Comparison of ENCODE assay signal across 21 cellular contexts in genomic region chr10:33773895-33774480, GRCh38.
A peak's percentile ranks its signal among the peaks of the same experiment; 100 is the strongest.
DNase-seq lines count a peak whose midpoint lies in the region; ATAC-seq, FAIRE-seq and TF ChIP-seq lines count a peak whose summit lies in the region.
"Had no signal": no experiment of that assay in that cellular context is flagged by ENCODE, and none has a peak within 500 bp of the region (broad histone marks: within the 10 kb centered on the region; RNA-seq: fewer than 3 reads in every experiment).

No MANE protein-coding gene starts in this region.

- TF ChIP-seq CTCF in K562 (IDR thresholded peaks at IDR 0.05 in 2 of 3, conservative IDR thresholded peaks at IDR 0.05 in 1 of 3; ENCODE audit: insufficient read depth in 2 of 3, low read depth in 1 of 3, low read length in 3 of 3) (no peak), neural cell (IDR thresholded peaks at IDR 0.05; ENCODE audit: poor library complexity, severe bottlenecking) (no peak)

- no peaks in the 10 kb centered on the region for H3K9me1 ChIP-seq in K562 (ENCODE audit: control insufficient read depth, insufficient read depth, low read length)

- H3K27me3 ChIP-seq in K562 (ENCODE audit: control insufficient read depth in 2 of 2, insufficient read depth in 2 of 2, low read length in 2 of 2) (peaks cover 0 to 9% of the 10 kb centered on the region in 2 experiments; a peak in 1 of 5 replicates), neural cell (ENCODE audit: insufficient read depth, low read depth, low read length) (no peaks in the 10 kb centered on the region)

- CTCF ChIA-PET in K562 (lab: Yijun Ruan, JAX; ENCODE audit: low intra/inter-chr PET ratio) = no interaction called here

- peak overlapping the region; percentile 43; the same call in 1 of the 2 replicates for H3K4me2 ChIP-seq in K562 (ENCODE audit: insufficient read depth, low read length)
- no peak overlapping the region for H3K4me2 ChIP-seq in neural cell (ENCODE audit: low read length)

- H4K20me1 ChIP-seq in K562 (replicated peaks; ENCODE audit: control insufficient read depth, insufficient read depth, low read length) (no peaks in the 10 kb centered on the region), neural cell (ENCODE audit: insufficient read depth) (no peaks in the 10 kb centered on the region)

- no peak overlapping the region for H3K27ac ChIP-seq in K562 (ENCODE audit: extremely low read depth, low read depth, low read length)
- peak overlapping the region; percentile 76 for H3K27ac ChIP-seq in neural cell (ENCODE audit: low read length)
- H3K27ac ChIP-seq: 22Rv1, C4-2B had no signal

- POLR2A ChIA-PET in K562 (lab: Yijun Ruan, JAX) = no interaction called here

- ATAC-seq in K562 = peak; percentile 87
- ATAC-seq: HepG2, PC-3 had no signal

- no peak for TF ChIP-seq POLR2A in K562 (conservative IDR thresholded peaks at IDR 0.05)

- TF ChIP-seq EP300 in K562 (IDR thresholded peaks at IDR 0.05; ENCODE audit: low read length) (no peak), neural cell (conservative IDR thresholded peaks at IDR 0.05; ENCODE audit: poor library complexity, severe bottlenecking) (no peak)

- intact Hi-C loops in K562 (cut with micrococcal nuclease) = no loop called here

- peaks cover 8% of the 10 kb centered on the region for H3F3A ChIP-seq in neural cell (ENCODE audit: insufficient read depth, low read length, poor library complexity, severe bottlenecking)

- H3K36me3 ChIP-seq in K562 (ENCODE audit: control insufficient read depth, insufficient read depth, low read length) (no peaks in the 10 kb centered on the region), neural cell (ENCODE audit: insufficient read depth, low read length) (no peaks in the 10 kb centered on the region)
- H3K36me3 ChIP-seq: HAP-1 had no signal

- BruUV-seq in K562 (replicated peaks; lab: Mats Ljungman, UMichigan) = no TSS peak

- H3K4me1 ChIP-seq in K562 (replicated peaks in 1 of 2; ENCODE audit: control insufficient read depth in 2 of 2, insufficient read depth in 2 of 2, low read length in 2 of 2) = no peaks in the 10 kb centered on the region; a peak in 1 of 5 replicates

- TF ChIP-seq RAD21 in K562 (CRISPR knock-in tag; conservative IDR thresholded peaks at IDR 0.05 in 1 of 2, IDR thresholded peaks at IDR 0.05 in 1 of 2) (no peak), neural cell (conservative IDR thresholded peaks at IDR 0.05) (no peak)

- no peak overlapping the region for H3K9ac ChIP-seq in K562 (ENCODE audit: insufficient read depth in 1 of 2, low read depth in 2 of 2, low read length in 2 of 2)
- H3K9ac ChIP-seq in neural cell (ENCODE audit: low read length) = no peak overlapping the region

- peak overlapping the region; percentile 80 for H2AFZ ChIP-seq in K562 (ENCODE audit: low read depth, low read length)
- no peak overlapping the region for H2AFZ ChIP-seq in neural cell (ENCODE audit: low read depth, low read length)

- FAIRE-seq in K562 (lab: Jason Lieb, UNC) = no peak
- peak; percentile 82 for FAIRE-seq in urothelium cell line (lab: Jason Lieb, UNC)
- FAIRE-seq: D721Med, HepG2 had no signal

- 14% methylated on average over 21 of the region's 21 CpGs for WGBS in K562 (ENCODE audit: insufficient coverage, low coverage, missing lambda C conversion rate)

- H3K4me3 ChIP-seq in K562 = no peak overlapping the region
- H3K4me3 ChIP-seq in neural cell (ENCODE audit: low read length) = no peak overlapping the region
- H3K4me3 ChIP-seq: HAP-1 had no signal

- H3K79me2 ChIP-seq in K562 (ENCODE audit: control insufficient read depth, insufficient read depth, low read length) = no peaks in the 10 kb centered on the region
- H3K79me2 ChIP-seq in neural cell (replicated peaks; ENCODE audit: insufficient read depth, low read length) = no peaks in the 10 kb centered on the region

- DNase-seq in NCI-H748 (lab: John Stamatoyannopoulos, UW; ENCODE audit: unreplicated experiment) = peak; percentile 18
- no peak for DNase-seq in NCI-H748 treated with DMSO at 0.1 percent for 48 hours (lab: John Stamatoyannopoulos, UW)
- peak; percentile 9 to 22 (median 20) for DNase-seq in K562 (ENCODE audit: extremely low read depth in 1 of 4, low spot score in 3 of 4)
- no peak for DNase-seq in urothelium cell line (ENCODE audit: low spot score)
- no peak for DNase-seq in activated CD4-positive, CD25-positive, alpha-beta regulatory T cell treated with anti-CD3 and anti-CD28 coated beads, Interleukin-2, amount 50 U/mL, for 72 hours
- no peak for DNase-seq in NCI-H2227 treated with DMSO at 0.1 percent for 48 hours (lab: John Stamatoyannopoulos, UW)
- DNase-seq in NK-92 treated with Interleukin-12 subunit alpha and Interleukin-12 subunit beta, amount 100 ng/mL, for 24 hours (lab: John Stamatoyannopoulos, UW) = no peak
- DNase-seq: AML-193, DMS79, KG1, NCI-H1694 treated with DMSO at 0.1 percent for 48 hours, NCI-H510A treated with DMSO at 0.1 percent for 48 hours, PC-3, RPMI8226, SHP77 treated with DMSO at 0.1 percent for 48 hours had no signal

- no peaks in the 10 kb centered on the region for H3K9me2 ChIP-seq in neural cell (ENCODE audit: insufficient read depth, low read length)

- in situ Hi-C loops in K562 (cut with MboI) = no loop called here

- H3K9me3 ChIP-seq in K562 (replicated peaks; ENCODE audit: control insufficient read depth, insufficient read depth, low read depth, low read length) (no peaks in the 10 kb centered on the region), neural cell (ENCODE audit: low read length) (no peaks in the 10 kb centered on the region)
- H3K9me3 ChIP-seq: HAP-1 had no signal

TF ChIP-seq in K562, 482 proteins besides CTCF, POLR2A, EP300 and RAD21 (continues in another document):
- peak; percentile 48 for TF ChIP-seq L3MBTL2 (IDR thresholded peaks at IDR 0.05)
- no peak for TF ChIP-seq PTTG1 (tag; IDR thresholded peaks at IDR 0.05; ENCODE audit: low read depth)
- no peak for TF ChIP-seq SFPQ (IDR thresholded peaks at IDR 0.05; ENCODE audit: low read depth, low read length)
- TF ChIP-seq, protein P1, sequence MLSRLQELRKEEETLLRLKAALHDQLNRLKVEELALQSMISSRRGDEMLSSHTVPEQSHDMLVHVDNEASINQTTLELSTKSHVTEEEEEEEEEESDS (CRISPR knock-in tag; IDR thresholded peaks at IDR 0.05) = no peak
- no peak for TF ChIP-seq SUPT5H (IDR thresholded peaks at IDR 0.05)
- no peak for TF ChIP-seq HMGN3 (IDR thresholded peaks at IDR 0.05; ENCODE audit: borderline replicate concordance, extremely low read depth, insufficient read length, low read depth, low read length)

TF ChIP-seq in neural cell, 6 proteins besides CTCF, POLR2A, EP300 and RAD21:
- TF ChIP-seq TAF1 (IDR thresholded peaks at IDR 0.05; ENCODE audit: low read depth) (no peak), EZH2 (IDR thresholded peaks at IDR 0.05; ENCODE audit: borderline replicate concordance, insufficient read depth, low read length, poor library complexity, severe bottlenecking) (no peak), POLR2AphosphoS5 (IDR thresholded peaks at IDR 0.05) (no peak), MXI1 (conservative IDR thresholded peaks at IDR 0.05; ENCODE audit: poor library complexity, severe bottlenecking) (no peak), SMC3 (conservative IDR thresholded peaks at IDR 0.05; ENCODE audit: poor library complexity) (no peak)
- TF ChIP-seq, protein P2, sequence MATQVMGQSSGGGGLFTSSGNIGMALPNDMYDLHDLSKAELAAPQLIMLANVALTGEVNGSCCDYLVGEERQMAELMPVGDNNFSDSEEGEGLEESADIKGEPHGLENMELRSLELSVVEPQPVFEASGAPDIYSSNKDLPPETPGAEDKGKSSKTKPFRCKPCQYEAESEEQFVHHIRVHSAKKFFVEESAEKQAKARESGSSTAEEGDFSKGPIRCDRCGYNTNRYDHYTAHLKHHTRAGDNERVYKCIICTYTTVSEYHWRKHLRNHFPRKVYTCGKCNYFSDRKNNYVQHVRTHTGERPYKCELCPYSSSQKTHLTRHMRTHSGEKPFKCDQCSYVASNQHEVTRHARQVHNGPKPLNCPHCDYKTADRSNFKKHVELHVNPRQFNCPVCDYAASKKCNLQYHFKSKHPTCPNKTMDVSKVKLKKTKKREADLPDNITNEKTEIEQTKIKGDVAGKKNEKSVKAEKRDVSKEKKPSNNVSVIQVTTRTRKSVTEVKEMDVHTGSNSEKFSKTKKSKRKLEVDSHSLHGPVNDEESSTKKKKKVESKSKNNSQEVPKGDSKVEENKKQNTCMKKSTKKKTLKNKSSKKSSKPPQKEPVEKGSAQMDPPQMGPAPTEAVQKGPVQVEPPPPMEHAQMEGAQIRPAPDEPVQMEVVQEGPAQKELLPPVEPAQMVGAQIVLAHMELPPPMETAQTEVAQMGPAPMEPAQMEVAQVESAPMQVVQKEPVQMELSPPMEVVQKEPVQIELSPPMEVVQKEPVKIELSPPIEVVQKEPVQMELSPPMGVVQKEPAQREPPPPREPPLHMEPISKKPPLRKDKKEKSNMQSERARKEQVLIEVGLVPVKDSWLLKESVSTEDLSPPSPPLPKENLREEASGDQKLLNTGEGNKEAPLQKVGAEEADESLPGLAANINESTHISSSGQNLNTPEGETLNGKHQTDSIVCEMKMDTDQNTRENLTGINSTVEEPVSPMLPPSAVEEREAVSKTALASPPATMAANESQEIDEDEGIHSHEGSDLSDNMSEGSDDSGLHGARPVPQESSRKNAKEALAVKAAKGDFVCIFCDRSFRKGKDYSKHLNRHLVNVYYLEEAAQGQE (IDR thresholded peaks at IDR 0.05; ENCODE audit: borderline replicate concordance) = no peak

Comparison
In these comparisons a context has a peak if more than half of its experiments do, and no peak if none do; other contexts are left out.
1. DNase-seq: peak in NCI-H748 (single experiment) and K562 (4 of 4); none in NCI-H748 treated with DMSO at 0.1 percent for 48 hours (single experiment), urothelium cell line (single experiment), activated CD4-positive, CD25-positive, alpha-beta regulatory T cell treated with anti-CD3 and anti-CD28 coated beads, Interleukin-2, amount 50 U/mL, for 72 hours (single experiment), NCI-H2227 treated with DMSO at 0.1 percent for 48 hours (single experiment) and NK-92 treated with Interleukin-12 subunit alpha and Interleukin-12 subunit beta, amount 100 ng/mL, for 24 hours (single experiment).